Comparison of ENCODE assay signal across 8 cellular contexts in genomic region chr11:78645226-78646202, GRCh38.
DNase-seq lines count a peak whose midpoint lies in the region; ATAC-seq, FAIRE-seq and TF ChIP-seq lines count a peak whose summit lies in the region.

No MANE protein-coding gene starts in this region.

- intact Hi-C loops in HepG2 (cut with micrococcal nuclease; ENCODE audit: unreplicated experiment): loop anchor here (1.0 to 10.0 kb wide), 3 partner anchors 70 to 1509 kb away; no protein-coding TSS in a partner anchor

- H3K27ac ChIP-seq in A549: no peak overlapping the region
- H3K27ac ChIP-seq in HepG2 (ENCODE audit: extremely low read length, insufficient read depth, low read length): no peak overlapping the region

- no peaks in the 10 kb centered on the region for H3K36me3 ChIP-seq in HepG2 (replicated peaks in 1 of 2; ENCODE audit: control insufficient read depth in 1 of 2, insufficient read depth in 2 of 2, low read length in 2 of 2)

- H3K4me2 ChIP-seq in A549: peak overlapping the region; percentile 74
- H3K4me2 ChIP-seq in HepG2 (ENCODE audit: low read depth, low read length): peak overlapping the region; percentile 69

- no peaks in the 10 kb centered on the region for H3K79me2 ChIP-seq in HepG2 (ENCODE audit: insufficient read depth, low read length)

- H3K27me3 ChIP-seq in HepG2 (ENCODE audit: control insufficient read depth in 1 of 2, insufficient read depth in 2 of 2, low read length in 2 of 2): no peaks in the 10 kb centered on the region; a peak in 1 of 5 replicates

- H3K4me3 ChIP-seq in A549: no peak overlapping the region
- H3K4me3 ChIP-seq in choroid plexus epithelial cell (ENCODE audit: low read depth, low read length): no peak overlapping the region
- H3K4me3 ChIP-seq in HepG2 (replicated peaks in 1 of 3; ENCODE audit: insufficient read depth in 1 of 3, low read depth in 2 of 3, low read length in 3 of 3): peak overlapping the region in 1 of 3 experiments; percentile 19; a peak in 1 of 6 replicates

- peak; percentile 58 to 68 for DNase-seq in A549 (ENCODE audit: low read depth in 1 of 2, low spot score in 1 of 2)
- peak; percentile 78 for DNase-seq in NCI-H2227 treated with DMSO at 0.1 percent for 48 hours (lab: John Stamatoyannopoulos, UW)
- peak; percentile 71 for DNase-seq in activated CD4-positive, CD25-positive, alpha-beta regulatory T cell treated with anti-CD3 and anti-CD28 coated beads, Interleukin-2, amount 50 U/mL, for 72 hours
- DNase-seq in choroid plexus epithelial cell (ENCODE audit: low read depth): peak; percentile 82
- DNase-seq in HepG2 (ENCODE audit: low spot score): peak; percentile 63
- peak; percentile 21 to 31 (median 24) for DNase-seq in stimulated activated CD4-positive, alpha-beta T cell treated with anti-CD3 and anti-CD28 coated beads, TNF-alpha, amount 100 ng/mL, for 4 hours (ENCODE audit: low read depth in 3 of 3)

- TF ChIP-seq RAD21 in A549 (conservative IDR thresholded peaks at IDR 0.05 in 1 of 2, IDR thresholded peaks at IDR 0.05 in 1 of 2) (peak; percentile 91), HepG2 (CRISPR knock-in tag; IDR thresholded peaks at IDR 0.05) (peak; percentile 78)

- H2AFZ ChIP-seq in HepG2 (ENCODE audit: low read length): peak overlapping the region; percentile 62

- no peak for TF ChIP-seq POLR2A in A549 (IDR thresholded peaks at IDR 0.05; ENCODE audit: low read length)
- no peak for TF ChIP-seq POLR2A in HepG2 (IDR thresholded peaks at IDR 0.05; ENCODE audit: insufficient read depth in 1 of 2, low read depth in 2 of 2, low read length in 2 of 2)

- no peaks in the 10 kb centered on the region for H4K20me1 ChIP-seq in HepG2 (ENCODE audit: insufficient read depth, low read length)

- ATAC-seq in A549 (peak; percentile 81 to 92), GM18499 (IDR thresholded peaks at IDR 0.05; ENCODE audit: insufficient read depth, unreplicated experiment) (peak; percentile 66), HG03108 (IDR thresholded peaks at IDR 0.05; ENCODE audit: unreplicated experiment) (peak; percentile 53), HepG2 (peak; percentile 92)

- TF ChIP-seq EP300 in A549 (IDR thresholded peaks at IDR 0.05): no peak
- no peak for TF ChIP-seq EP300 in HepG2 (IDR thresholded peaks at IDR 0.05; ENCODE audit: low read depth in 2 of 2, low read length in 2 of 2)
- no peak for TF ChIP-seq EP300 in HepG2 (CRISPR knock-in tag; IDR thresholded peaks at IDR 0.05; ENCODE audit: borderline replicate concordance)

- WGBS in A549 (ENCODE audit: missing lambda C conversion rate): 20% methylated on average over 5 of the region's 5 CpGs
- 17% methylated on average over 5 of the region's 5 CpGs for WGBS in HepG2 (ENCODE audit: low lambda C conversion rate)

- no TSS peak for BruUV-seq in HepG2 (replicated peaks; lab: Mats Ljungman, UMichigan)

- CTCF ChIA-PET in A549 (lab: Yijun Ruan, JAX) (interaction anchor here (0.5 to 5.2 kb wide), 80 partner anchors 10 to 1550 kb away, joined by 3 to 58 read pairs (median 4); no protein-coding TSS in a partner anchor), HepG2 (lab: Yijun Ruan, JAX; ENCODE audit: low intra/inter-chr PET ratio, low total read pairs) (interaction anchor here (0.7 to 3.5 kb wide), 6 partner anchors 70 to 848 kb away, joined by 3 to 36 read pairs (median 5); no protein-coding TSS in a partner anchor)

- POLR2A ChIA-PET in A549 (lab: Yijun Ruan, JAX) (interaction anchor here (1.1 kb wide), 1 partner anchor 455 kb away, joined by 4 read pairs; no protein-coding TSS in a partner anchor), HepG2 (lab: Yijun Ruan, JAX) (no interaction called here)

- FAIRE-seq in A549 (lab: Jason Lieb, UNC) (no peak), HepG2 (lab: Jason Lieb, UNC) (peak; percentile 81)

- H3K4me1 ChIP-seq in A549: 0 out of 3 replicates have a peak, but pooled peaks cover 3% of the 10 kb centered on the region
- H3K4me1 ChIP-seq in HepG2 (ENCODE audit: insufficient read depth, low read length): peaks cover 6% of the 10 kb centered on the region; the same call in 1 of the 2 replicates

- in situ Hi-C loops in HepG2 (cut with HindIII; ENCODE audit: extremely low pct_ligation_motif_present, low pct_unique_long_range_greater_than_20kb): loop anchor here (5.0 to 10.0 kb wide), 2 partner anchors 72 to 429 kb away; no protein-coding TSS in a partner anchor

- H3K9me3 ChIP-seq in A549 (no peaks in the 10 kb centered on the region), HepG2 (ENCODE audit: low read length) (no peaks in the 10 kb centered on the region)

- no peak overlapping the region for H3K9ac ChIP-seq in HepG2 (ENCODE audit: insufficient read depth, low read depth, low read length)

- TF ChIP-seq CTCF in A549 (IDR thresholded peaks at IDR 0.05) (peak; percentile 89), choroid plexus epithelial cell (conservative IDR thresholded peaks at IDR 0.05; ENCODE audit: low read depth, low read length) (peak; percentile 99), HepG2 (CRISPR knock-in tag; IDR thresholded peaks at IDR 0.05) (peak; percentile 98)

TF ChIP-seq in A549, 52 proteins besides CTCF, POLR2A, EP300 and RAD21:
- TF ChIP-seq CBX2 (IDR thresholded peaks at IDR 0.05; ENCODE audit: borderline replicate concordance, low read depth): no peak
- TF ChIP-seq SMC3 (IDR thresholded peaks at IDR 0.05): peak; percentile 71

TF ChIP-seq in HepG2, 621 proteins besides CTCF, POLR2A, EP300 and RAD21 (continues in another document):
- TF ChIP-seq SMC3 (IDR thresholded peaks at IDR 0.05; ENCODE audit: low read length) (peak; percentile 73), SALL1 (CRISPR knock-in tag; IDR thresholded peaks at IDR 0.05) (0 out of 2 replicates have a peak, but pooled peaks have one; percentile 26), ZNF660 (CRISPR knock-in tag; IDR thresholded peaks at IDR 0.05; ENCODE audit: borderline replicate concordance, low read depth) (no peak), THAP7 (CRISPR knock-in tag; IDR thresholded peaks at IDR 0.05) (no peak), KDM2A (CRISPR knock-in tag; IDR thresholded peaks at IDR 0.05; ENCODE audit: borderline replicate concordance, low read depth) (peak; percentile 39; the same call in 1 of the 2 replicates), GRHL1 (CRISPR knock-in tag; conservative IDR thresholded peaks at IDR 0.05) (no peak), ELK4 (CRISPR knock-in tag; IDR thresholded peaks at IDR 0.05; ENCODE audit: borderline replicate concordance) (no peak), XRCC5 (optimal IDR thresholded peaks at IDR 0.05; ENCODE audit: low read length) (peak; percentile 57), RARG (CRISPR knock-in tag; IDR thresholded peaks at IDR 0.05; ENCODE audit: low read depth) (no peak), RFXANK (CRISPR knock-in tag; IDR thresholded peaks at IDR 0.05) (no peak), ZNF296 (CRISPR knock-in tag; conservative IDR thresholded peaks at IDR 0.05) (no peak), ZNF512 (CRISPR knock-in tag; IDR thresholded peaks at IDR 0.05) (no peak), MYNN (CRISPR knock-in tag; IDR thresholded peaks at IDR 0.05; ENCODE audit: low read depth) (no peak), MXD1 (CRISPR knock-in tag; IDR thresholded peaks at IDR 0.05) (no peak), THYN1 (CRISPR knock-in tag; IDR thresholded peaks at IDR 0.05; ENCODE audit: borderline replicate concordance, low read depth) (no peak), CBFB (CRISPR knock-in tag; IDR thresholded peaks at IDR 0.05) (no peak)

Comparison
In these comparisons a context has a peak if more than half of its experiments do, and no peak if none do; other contexts are left out.
1. DNase-seq: peak in every context shown above with its lines; median percentile 82 in choroid plexus epithelial cell; 78 in NCI-H2227 treated with DMSO at 0.1 percent for 48 hours; 71 in activated CD4-positive, CD25-positive, alpha-beta regulatory T cell treated with anti-CD3 and anti-CD28 coated beads, Interleukin-2, amount 50 U/mL, for 72 hours; 63 in A549; 63 in HepG2; 24 in stimulated activated CD4-positive, alpha-beta T cell treated with anti-CD3 and anti-CD28 coated beads, TNF-alpha, amount 100 ng/mL, for 4 hours.
2. Of the 38 proteins assayed by ChIP-seq in both HepG2 and A549: peak only in HepG2: FOSL2; only in A549: none; in both: CTCF, RAD21 and SMC3; in neither: 34.